ENCODE assay signal across 38 cellular contexts in the genomic region with DNA sequence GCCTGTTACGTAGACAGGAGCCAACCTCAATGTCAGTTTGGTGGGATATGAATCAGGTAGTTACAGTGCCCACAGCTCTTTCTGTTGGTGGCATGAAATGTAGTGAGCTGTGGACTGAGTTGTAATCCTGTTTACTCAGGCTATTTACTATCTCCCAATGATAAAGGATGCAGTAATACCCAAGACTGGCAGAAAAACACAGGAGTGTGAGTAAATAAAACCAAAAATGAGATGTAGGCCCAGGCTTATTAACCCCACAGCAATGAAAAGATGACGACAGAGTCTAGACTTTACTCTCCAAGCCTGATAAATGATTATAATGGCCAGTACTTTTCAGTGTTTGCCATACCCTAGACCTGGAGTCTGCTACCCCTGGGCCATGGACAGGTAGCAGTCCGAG. TPM values are rescaled to one million over a fixed set of nuclear protein-coding genes. Genes with fewer than 3 reads are reported as not detected.
"Had no signal": no experiment of that assay in that cellular context is flagged by ENCODE, and none has a peak within 500 bp of the region (broad histone marks: within the 10 kb centered on the region; RNA-seq: fewer than 3 reads in every experiment).

No MANE protein-coding gene starts in this region.

- DNase-seq: activated B cell treated with CpG ODN at 0.5 μM for 24 hours; activated CD4-positive, alpha-beta memory T cell treated with anti-CD3 and anti-CD28 coated beads for 36 hours; activated CD4-positive, alpha-beta T cell treated with anti-CD3 and anti-CD28 coated beads for 4 hours; activated CD4-positive, alpha-beta T cell treated with anti-CD3 and anti-CD28 coated beads, Interleukin-2, amount 10 ng/mL, durations not matched to agents 24 days and 14 days; activated CD4-positive, alpha-beta T cell treated with anti-CD3 and anti-CD28 coated beads, Interleukin-2, amount 50 U/mL, for 1 hour; activated CD4-positive, alpha-beta T cell treated with anti-CD3 and anti-CD28 coated beads, Interleukin-2, amount 50 U/mL, for 4 hours; activated CD4-positive, CD25-positive, alpha-beta regulatory T cell treated with anti-CD3 and anti-CD28 coated beads, Interleukin-2, amount 50 U/mL, for 72 hours; activated CD8-positive, alpha-beta memory T cell treated with anti-CD3 and anti-CD28 coated beads, Interleukin-2, amount 50 U/mL, for 4 hours; activated CD8-positive, alpha-beta T cell treated with anti-CD3 and anti-CD28 coated beads for 36 hours; activated effector memory CD4-positive, alpha-beta T cell treated with anti-CD3 and anti-CD28 coated beads, Interleukin-2, amount 50 U/mL, for 16 hours; activated gamma-delta T cell treated with Interleukin-2 at 50 U/mL for 16 hours; activated naive CD4-positive, alpha-beta T cell; activated naive CD4-positive, alpha-beta T cell treated with anti-CD3 and anti-CD28 coated beads for 36 hours; activated naive CD4-positive, alpha-beta T cell treated with anti-CD3 and anti-CD28 coated beads, Interleukin-2, amount 50 U/mL, for 16 hours; activated naive CD8-positive, alpha-beta T cell treated with anti-CD3 and anti-CD28 coated beads for 36 hours; activated T-cell treated with anti-CD3 and anti-CD28 coated beads for 4 hours; activated T-cell treated with anti-CD3 and anti-CD28 coated beads, Interleukin-2, amount 50 U/mL, for 1 hour; activated T-cell treated with anti-CD3 and anti-CD28 coated beads, Interleukin-2, amount 50 U/mL, for 4 hours; activated T-cell treated with anti-CD3 and anti-CD28 coated beads, Interleukin-2, amount 50 U/mL, for 72 hours; adrenal gland; amniotic stem cell; caudate nucleus; cerebellar nuclear complex; T-helper 2 cell; T-helper 9 cell had no signal

- FAIRE-seq: bronchial epithelial cell, TTC549 had no signal

- H3K36me3 Mint-ChIP-seq: activated CD4-positive, alpha-beta memory T cell treated with anti-CD3 and anti-CD28 coated beads for 36 hours; activated naive CD8-positive, alpha-beta T cell treated with anti-CD3 and anti-CD28 coated beads for 36 hours; brain had no signal

- H3K27ac ChIP-seq: adrenal gland, ascending aorta, cardiac muscle cell, VCaP had no signal

- H3K4me1 Mint-ChIP-seq: activated B cell treated with CpG ODN at 0.5 μM for 24 hours; activated CD4-positive, alpha-beta T cell treated with anti-CD3 and anti-CD28 coated beads, Interleukin-2, amount 10 ng/mL, durations not matched to agents 24 days and 14 days; activated naive CD8-positive, alpha-beta T cell treated with anti-CD3 and anti-CD28 coated beads for 36 hours; activated T-helper 17 cell treated with anti-CD3 and anti-CD28 coated beads, Interleukin-2, amount 50 U/mL, for 72 hours; central memory CD8-positive, alpha-beta T cell had no signal

- H3K4me1 ChIP-seq: adrenal gland, ascending aorta had no signal

- H3K4me3 ChIP-seq: adrenal gland, ascending aorta, cardiac muscle cell had no signal

- H3K9me3 Mint-ChIP-seq: activated T-helper 17 cell treated with anti-CD3 and anti-CD28 coated beads, Interleukin-2, amount 50 U/mL, for 72 hours had no signal

- ATAC-seq: activated CD8-positive, alpha-beta T cell treated with anti-CD3 and anti-CD28 coated beads for 36 hours; activated naive CD4-positive, alpha-beta T cell treated with anti-CD3 and anti-CD28 coated beads, Interleukin-2, amount 50 U/mL, for 72 hours; activated T-cell treated with anti-CD3 and anti-CD28 coated beads, Interleukin-2, amount 50 U/mL, for 4 hours; activated T-cell treated with anti-CD3 and anti-CD28 coated beads, Interleukin-2, amount 50 U/mL, for 72 hours; activated T-helper 17 cell treated with anti-CD3 and anti-CD28 coated beads, Interleukin-2, amount 50 U/mL, for 72 hours had no signal

- H3K4me3 Mint-ChIP-seq: activated B cell treated with CpG ODN at 0.5 μM for 24 hours; activated CD4-positive, alpha-beta memory T cell treated with anti-CD3 and anti-CD28 coated beads for 36 hours; activated CD4-positive, alpha-beta T cell treated with anti-CD3 and anti-CD28 coated beads, Interleukin-2, amount 10 ng/mL, durations not matched to agents 24 days and 14 days; activated CD8-positive, alpha-beta T cell treated with anti-CD3 and anti-CD28 coated beads for 36 hours; activated naive CD4-positive, alpha-beta T cell treated with anti-CD3 and anti-CD28 coated beads for 36 hours; activated naive CD8-positive, alpha-beta T cell treated with anti-CD3 and anti-CD28 coated beads for 36 hours; activated T-cell treated with anti-CD3 and anti-CD28 coated beads, Interleukin-2, amount 50 U/mL, for 4 hours; activated T-cell treated with anti-CD3 and anti-CD28 coated beads, Interleukin-2, amount 50 U/mL, for 72 hours; activated T-helper 1 cell treated with anti-CD3 and anti-CD28 coated beads, Interleukin-12 subunit alpha, Interleukin-12 subunit beta, Interleukin-2, Interleukin-4 antibody, amounts not matched to agents 30 ng/mL and 10 ng/mL and 1 ng/mL, durations not matched to agents 14 hours and 24 hours and 36 hours; activated T-helper 17 cell treated with anti-CD3 and anti-CD28 coated beads, Interleukin-2, amount 50 U/mL, for 72 hours; brain; central memory CD8-positive, alpha-beta T cell; T-helper 1 cell treated with Interleukin-12 subunit alpha and Interleukin-12 subunit beta and Interleukin-4 antibody, amounts not matched to agents 30 μg/mL and 1 μg/mL, for 36 hours; T-helper 2 cell treated with Interferon-gamma antibody and Interleukin-4, amounts not matched to agents 5 μg/mL and 100 μg/mL, for 36 hours had no signal

- H3K9me3 ChIP-seq: adrenal gland, ascending aorta had no signal

- H3K27ac Mint-ChIP-seq: activated B cell treated with CpG ODN at 0.5 μM for 24 hours; activated CD4-positive, alpha-beta memory T cell treated with anti-CD3 and anti-CD28 coated beads for 36 hours; activated CD4-positive, alpha-beta T cell treated with anti-CD3 and anti-CD28 coated beads, Interleukin-2, amount 10 ng/mL, durations not matched to agents 24 days and 14 days; activated CD8-positive, alpha-beta T cell treated with anti-CD3 and anti-CD28 coated beads for 36 hours; activated naive CD4-positive, alpha-beta T cell treated with anti-CD3 and anti-CD28 coated beads for 36 hours; activated naive CD4-positive, alpha-beta T cell treated with anti-CD3 and anti-CD28 coated beads, Interleukin-2, amount 50 U/mL, for 72 hours; activated naive CD8-positive, alpha-beta T cell treated with anti-CD3 and anti-CD28 coated beads for 36 hours; activated T-cell treated with anti-CD3 and anti-CD28 coated beads, Interleukin-2, amount 50 U/mL, for 72 hours; activated T-helper 1 cell treated with anti-CD3 and anti-CD28 coated beads, Interleukin-12 subunit alpha, Interleukin-12 subunit beta, Interleukin-2, Interleukin-4 antibody, amounts not matched to agents 30 ng/mL and 10 ng/mL and 1 ng/mL, durations not matched to agents 14 hours and 24 hours and 36 hours; activated T-helper 17 cell treated with anti-CD3 and anti-CD28 coated beads, Interleukin-2, amount 50 U/mL, for 72 hours; brain; T-helper 1 cell treated with Interleukin-12 subunit alpha and Interleukin-12 subunit beta and Interleukin-4 antibody, amounts not matched to agents 30 μg/mL and 1 μg/mL, for 36 hours; T-helper 2 cell treated with Interferon-gamma antibody and Interleukin-4, amounts not matched to agents 5 μg/mL and 100 μg/mL, for 36 hours had no signal

- H3K27me3 Mint-ChIP-seq: activated B cell treated with CpG ODN at 0.5 μM for 24 hours; activated CD4-positive, alpha-beta memory T cell treated with anti-CD3 and anti-CD28 coated beads for 36 hours; activated CD4-positive, alpha-beta T cell treated with anti-CD3 and anti-CD28 coated beads, Interleukin-2, amount 10 ng/mL, durations not matched to agents 24 days and 14 days; activated CD8-positive, alpha-beta T cell treated with anti-CD3 and anti-CD28 coated beads for 36 hours; activated naive CD8-positive, alpha-beta T cell treated with anti-CD3 and anti-CD28 coated beads for 36 hours; activated T-helper 17 cell treated with anti-CD3 and anti-CD28 coated beads, Interleukin-2, amount 50 U/mL, for 72 hours; central memory CD8-positive, alpha-beta T cell had no signal

- H3K27me3 ChIP-seq: adrenal gland, ascending aorta, cardiac muscle cell had no signal

- H3K36me3 ChIP-seq: adrenal gland, ascending aorta, cardiac muscle cell had no signal

RNA-seq across cellular contexts. Expression of gene LRIG3, which starts 22.8 kb away (rescaled TPM):
- total RNA-seq: activated B cell treated with CpG ODN at 0.5 μM for 24 hours; activated CD4-positive, alpha-beta T cell treated with anti-CD3 and anti-CD28 coated beads, Interleukin-2, amount 10 ng/mL, durations not matched to agents 24 days and 14 days; activated CD8-positive, alpha-beta memory T cell treated with anti-CD3 and anti-CD28 coated beads for 36 hours; activated CD8-positive, alpha-beta T cell treated with anti-CD3 and anti-CD28 coated beads for 36 hours; activated naive CD4-positive, alpha-beta T cell treated with anti-CD3 and anti-CD28 coated beads for 36 hours; activated naive CD4-positive, alpha-beta T cell treated with anti-CD3 and anti-CD28 coated beads, Interleukin-2, amount 50 U/mL, for 72 hours; activated naive CD8-positive, alpha-beta T cell treated with anti-CD3 and anti-CD28 coated beads for 36 hours; activated T-helper 1 cell treated with anti-CD3 and anti-CD28 coated beads, Interleukin-12 subunit alpha, Interleukin-12 subunit beta, Interleukin-2, Interleukin-4 antibody, amounts not matched to agents 30 ng/mL and 10 ng/mL and 1 ng/mL, durations not matched to agents 14 hours and 24 hours and 36 hours; activated T-helper 17 cell treated with anti-CD3 and anti-CD28 coated beads, Interleukin-2, amount 50 U/mL, for 72 hours had no signal
